29 cellular contexts compared by ENCODE assay signal in genomic region chr7:37365405-37365804, GRCh38.
A peak's percentile ranks its signal among the peaks of the same experiment; 100 is the strongest.
DNase-seq lines count a peak whose midpoint lies in the region; ATAC-seq and TF ChIP-seq lines count a peak whose summit lies in the region.
"Had no signal": no experiment of that assay in that cellular context is flagged by ENCODE, and none has a peak within 500 bp of the region (broad histone marks: within the 10 kb centered on the region; RNA-seq: fewer than 3 reads in every experiment).

No MANE protein-coding gene starts in this region.

- H3K4me2 ChIP-seq in GM23338 = no peak overlapping the region
- H3K4me2 ChIP-seq: BLaER1 treated with 17β-estradiol and CSF1 and Interleukin-3, amounts not matched to agents 10 nM and 100 nM had no signal

- no peaks in the 10 kb centered on the region for H3K79me2 ChIP-seq in GM23338 (replicated peaks; ENCODE audit: insufficient read depth)
- H3K79me2 ChIP-seq: parathyroid adenoma had no signal

- no peaks in the 10 kb centered on the region for H3K9me2 ChIP-seq in GM23338 (ENCODE audit: insufficient read depth)

- ATAC-seq in activated CD4-positive, alpha-beta T cell treated with anti-CD3 and anti-CD28 coated beads for 36 hours = peak; percentile 48
- peak; percentile 67 for ATAC-seq in activated naive CD8-positive, alpha-beta T cell treated with anti-CD3 and anti-CD28 coated beads, Interleukin-2, amount 10 ng/mL, durations not matched to agents 7 days and 5 days (ENCODE audit: low read depth)
- ATAC-seq in GM23338 = no peak
- ATAC-seq: left lung, Panc1, SK-N-SH treated with all-trans-retinoic acid at 6 μM for 48 hours had no signal

- H3F3A ChIP-seq in GM23338 (replicated peaks; ENCODE audit: low read depth) = no peaks in the 10 kb centered on the region

- H3K4me1 Mint-ChIP-seq in activated CD4-positive, alpha-beta T cell treated with anti-CD3 and anti-CD28 coated beads for 36 hours = peaks cover 85% of the 10 kb centered on the region
- H3K4me1 Mint-ChIP-seq in activated naive CD4-positive, alpha-beta T cell treated with anti-CD3 and anti-CD28 coated beads, Interleukin-2, amount 50 U/mL, for 24 hours = peaks cover 89% of the 10 kb centered on the region
- H3K4me1 Mint-ChIP-seq in activated naive CD8-positive, alpha-beta T cell treated with anti-CD3 and anti-CD28 coated beads, Interleukin-2, amount 10 ng/mL, durations not matched to agents 7 days and 5 days = peaks cover 36% of the 10 kb centered on the region
- H3K4me1 Mint-ChIP-seq in stimulated activated naive CD8-positive, alpha-beta T cell treated with anti-CD3 and anti-CD28 coated beads, Interleukin-15, Interleukin-2, amounts not matched to agents 100 ng/mL and 50 ng/mL, for 24 hours (ENCODE audit: low read depth) = peaks cover 87% of the 10 kb centered on the region
- H3K4me1 Mint-ChIP-seq in GM23338 = peaks cover 16% of the 10 kb centered on the region

- no peak overlapping the region for H3K4me3 ChIP-seq in GM23338
- H3K4me3 ChIP-seq: adrenal gland; BLaER1 treated with 17β-estradiol and CSF1 and Interleukin-3, amounts not matched to agents 10 nM and 100 nM; left lung; skin epidermis; testis had no signal

- H2AFZ ChIP-seq in GM23338 = no peak overlapping the region
- H2AFZ ChIP-seq: parathyroid adenoma had no signal

- intact Hi-C loops in activated CD4-positive, alpha-beta T cell treated with anti-CD3 and anti-CD28 coated beads for 36 hours (cut with DNase I, micrococcal nuclease) = loop anchor here (1.0 to 2.0 kb wide), 3 partner anchors 12 to 73 kb away; no protein-coding TSS in a partner anchor

- peak overlapping the region; percentile 99 for H3K27ac Mint-ChIP-seq in activated CD4-positive, alpha-beta T cell treated with anti-CD3 and anti-CD28 coated beads for 36 hours
- H3K27ac Mint-ChIP-seq in activated naive CD4-positive, alpha-beta T cell treated with anti-CD3 and anti-CD28 coated beads, Interleukin-2, amount 50 U/mL, for 24 hours = peak overlapping the region; percentile 100
- peak overlapping the region; percentile 18 for H3K27ac Mint-ChIP-seq in activated naive CD8-positive, alpha-beta T cell treated with anti-CD3 and anti-CD28 coated beads, Interleukin-2, amount 10 ng/mL, durations not matched to agents 7 days and 5 days
- H3K27ac Mint-ChIP-seq in stimulated activated naive CD8-positive, alpha-beta T cell treated with anti-CD3 and anti-CD28 coated beads, Interleukin-15, Interleukin-2, amounts not matched to agents 100 ng/mL and 50 ng/mL, for 24 hours = peak overlapping the region; percentile 95
- H3K27ac Mint-ChIP-seq in GM23338 = no peak overlapping the region
- H3K27ac Mint-ChIP-seq: dendritic cell treated with granulocyte-macrophage colony-stimulating factor and Interleukin-4, amounts not matched to agents 40 ng/mL and 50 ng/mL, for 4 days; endodermal cell had no signal

- no peak for TF ChIP-seq CTCF in GM23338 (conservative IDR thresholded peaks at IDR 0.05; ENCODE audit: low read depth in 2 of 2)

- no peaks in the 10 kb centered on the region for H4K20me1 ChIP-seq in GM23338 (replicated peaks; ENCODE audit: insufficient read depth)

- no peak overlapping the region for H3K27ac ChIP-seq in GM23338 (ENCODE audit: low read depth)
- H3K27ac ChIP-seq: 22Rv1; adrenal gland; BLaER1 treated with 17β-estradiol and CSF1 and Interleukin-3, amounts not matched to agents 10 nM and 100 nM; left lung; parathyroid adenoma; skin epidermis; testis had no signal

- CTCF ChIA-PET in activated CD4-positive, alpha-beta T cell treated with anti-CD3 and anti-CD28 coated beads for 36 hours (lab: Charles Lee) = interaction anchor here (1.0 to 1.3 kb wide), 2 partner anchors 9 to 14 kb away, joined by 3 to 5 read pairs; no protein-coding TSS in a partner anchor

- H3K27me3 ChIP-seq in GM23338 (ENCODE audit: insufficient read depth) = no peaks in the 10 kb centered on the region
- H3K27me3 ChIP-seq: adrenal gland; BLaER1 treated with 17β-estradiol and CSF1 and Interleukin-3, amounts not matched to agents 10 nM and 100 nM; left lung; testis had no signal

- POLR2A ChIA-PET in activated CD4-positive, alpha-beta T cell treated with anti-CD3 and anti-CD28 coated beads for 36 hours (lab: Charles Lee) = interaction anchor here (1.0 to 1.3 kb wide), 2 partner anchors 10 to 12 kb away, joined by 4 to 8 read pairs; no protein-coding TSS in a partner anchor
- POLR2A ChIA-PET in activated naive CD8-positive, alpha-beta T cell treated with anti-CD3 and anti-CD28 coated beads, Interleukin-2, amount 10 ng/mL, durations not matched to agents 7 days and 5 days (lab: Charles Lee) = interaction anchor here (0.8 kb wide), 1 partner anchor 33 kb away, joined by 3 read pairs; no protein-coding TSS in a partner anchor

- no peak overlapping the region for H3K4me3 Mint-ChIP-seq in activated CD4-positive, alpha-beta T cell treated with anti-CD3 and anti-CD28 coated beads for 36 hours
- H3K4me3 Mint-ChIP-seq in activated naive CD4-positive, alpha-beta T cell treated with anti-CD3 and anti-CD28 coated beads, Interleukin-2, amount 50 U/mL, for 24 hours = peak overlapping the region; percentile 33
- peak overlapping the region; percentile 14 for H3K4me3 Mint-ChIP-seq in activated naive CD8-positive, alpha-beta T cell treated with anti-CD3 and anti-CD28 coated beads, Interleukin-2, amount 10 ng/mL, durations not matched to agents 7 days and 5 days
- H3K4me3 Mint-ChIP-seq in stimulated activated naive CD8-positive, alpha-beta T cell treated with anti-CD3 and anti-CD28 coated beads, Interleukin-15, Interleukin-2, amounts not matched to agents 100 ng/mL and 50 ng/mL, for 24 hours = peak overlapping the region; percentile 8
- H3K4me3 Mint-ChIP-seq in GM23338 = no peak overlapping the region
- H3K4me3 Mint-ChIP-seq: dendritic cell treated with granulocyte-macrophage colony-stimulating factor and Interleukin-4, amounts not matched to agents 40 ng/mL and 50 ng/mL, for 4 days; endodermal cell had no signal

- H3K27me3 Mint-ChIP-seq in activated CD4-positive, alpha-beta T cell treated with anti-CD3 and anti-CD28 coated beads for 36 hours = no peaks in the 10 kb centered on the region
- no peaks in the 10 kb centered on the region for H3K27me3 Mint-ChIP-seq in activated naive CD4-positive, alpha-beta T cell treated with anti-CD3 and anti-CD28 coated beads, Interleukin-2, amount 50 U/mL, for 24 hours
- no peaks in the 10 kb centered on the region for H3K27me3 Mint-ChIP-seq in activated naive CD8-positive, alpha-beta T cell treated with anti-CD3 and anti-CD28 coated beads, Interleukin-2, amount 10 ng/mL, durations not matched to agents 7 days and 5 days
- H3K27me3 Mint-ChIP-seq in stimulated activated naive CD8-positive, alpha-beta T cell treated with anti-CD3 and anti-CD28 coated beads, Interleukin-15, Interleukin-2, amounts not matched to agents 100 ng/mL and 50 ng/mL, for 24 hours = no peaks in the 10 kb centered on the region
- H3K27me3 Mint-ChIP-seq in GM23338 (ENCODE audit: insufficient read depth, low read depth, poor library complexity) = no peaks in the 10 kb centered on the region
- H3K27me3 Mint-ChIP-seq: dendritic cell treated with granulocyte-macrophage colony-stimulating factor and Interleukin-4, amounts not matched to agents 40 ng/mL and 50 ng/mL, for 4 days had no signal

- H3K4me1 ChIP-seq in GM23338 (ENCODE audit: insufficient read depth) = peaks cover 5% of the 10 kb centered on the region
- H3K4me1 ChIP-seq: adrenal gland; BLaER1 treated with 17β-estradiol and CSF1 and Interleukin-3, amounts not matched to agents 10 nM and 100 nM; testis had no signal

- peaks cover 15% of the 10 kb centered on the region for H3K36me3 Mint-ChIP-seq in activated CD4-positive, alpha-beta T cell treated with anti-CD3 and anti-CD28 coated beads for 36 hours (ENCODE audit: low read depth)
- peaks cover 19% of the 10 kb centered on the region for H3K36me3 Mint-ChIP-seq in activated naive CD4-positive, alpha-beta T cell treated with anti-CD3 and anti-CD28 coated beads, Interleukin-2, amount 50 U/mL, for 24 hours
- peaks cover 11% of the 10 kb centered on the region for H3K36me3 Mint-ChIP-seq in activated naive CD8-positive, alpha-beta T cell treated with anti-CD3 and anti-CD28 coated beads, Interleukin-2, amount 10 ng/mL, durations not matched to agents 7 days and 5 days
- peaks cover 10% of the 10 kb centered on the region for H3K36me3 Mint-ChIP-seq in stimulated activated naive CD8-positive, alpha-beta T cell treated with anti-CD3 and anti-CD28 coated beads, Interleukin-15, Interleukin-2, amounts not matched to agents 100 ng/mL and 50 ng/mL, for 24 hours (ENCODE audit: low read depth)
- no peaks in the 10 kb centered on the region for H3K36me3 Mint-ChIP-seq in GM23338 (ENCODE audit: low read depth)

- H3K9me3 Mint-ChIP-seq in activated CD4-positive, alpha-beta T cell treated with anti-CD3 and anti-CD28 coated beads for 36 hours (ENCODE audit: low read depth) = peaks cover 5% of the 10 kb centered on the region
- peaks cover 14% of the 10 kb centered on the region for H3K9me3 Mint-ChIP-seq in activated naive CD4-positive, alpha-beta T cell treated with anti-CD3 and anti-CD28 coated beads, Interleukin-2, amount 50 U/mL, for 24 hours
- H3K9me3 Mint-ChIP-seq in activated naive CD8-positive, alpha-beta T cell treated with anti-CD3 and anti-CD28 coated beads, Interleukin-2, amount 10 ng/mL, durations not matched to agents 7 days and 5 days = peaks cover 3% of the 10 kb centered on the region
- peaks cover 6% of the 10 kb centered on the region for H3K9me3 Mint-ChIP-seq in stimulated activated naive CD8-positive, alpha-beta T cell treated with anti-CD3 and anti-CD28 coated beads, Interleukin-15, Interleukin-2, amounts not matched to agents 100 ng/mL and 50 ng/mL, for 24 hours
- H3K9me3 Mint-ChIP-seq in GM23338 = no peaks in the 10 kb centered on the region
- H3K9me3 Mint-ChIP-seq: dendritic cell treated with granulocyte-macrophage colony-stimulating factor and Interleukin-4, amounts not matched to agents 40 ng/mL and 50 ng/mL, for 4 days; endodermal cell had no signal

- H3K36me3 ChIP-seq in GM23338 (ENCODE audit: insufficient read depth) = no peaks in the 10 kb centered on the region
- H3K36me3 ChIP-seq: adrenal gland; BLaER1 treated with 17β-estradiol and CSF1 and Interleukin-3, amounts not matched to agents 10 nM and 100 nM; left lung had no signal

- peak; percentile 16 for DNase-seq in activated CD4-positive, alpha-beta T cell treated with anti-CD3 and anti-CD28 coated beads for 36 hours
- DNase-seq in activated CD4-positive, alpha-beta T cell treated with anti-CD3 and anti-CD28 coated beads, Interleukin-2, amount 50 U/mL, for 4 hours = no peak
- no peak for DNase-seq in activated naive CD4-positive, alpha-beta T cell treated with anti-CD3 and anti-CD28 coated beads, Interleukin-2, amount 50 U/mL, for 16 hours
- no peak for DNase-seq in activated naive CD8-positive, alpha-beta T cell treated with anti-CD3 and anti-CD28 coated beads, Interleukin-2, amount 10 ng/mL, durations not matched to agents 7 days and 5 days
- DNase-seq in GM23338 (ENCODE audit: low spot score) (no peak), mesenteric fat pad (ENCODE audit: low spot score) (no peak)
- DNase-seq: adrenal gland, Calu3, DMS79 treated with DMSO at 0.1 percent for 48 hours, endodermal cell, GDM1, GOT3, left lung, mesenchymal stem cell, MV-4-11, NCI-H146, NCI-H446 treated with DMSO at 0.1 percent for 48 hours, NCI-H774, Right ventricle myocardium superior, testis had no signal

TF ChIP-seq in GM23338, 12 proteins besides CTCF, POLR2A, EP300 and RAD21 (continues in another document):
- TF ChIP-seq ZNF114 (CRISPR knock-in tag; IDR thresholded peaks at IDR 0.05) = no peak
- TF ChIP-seq EZH2 (IDR thresholded peaks at IDR 0.05; ENCODE audit: low read depth, unreplicated experiment) = no peak

Comparison
In these comparisons a context has a peak if more than half of its experiments do, and no peak if none do; other contexts are left out.
1. H3K4me3 Mint-ChIP-seq: peak in activated naive CD4-positive, alpha-beta T cell treated with anti-CD3 and anti-CD28 coated beads, Interleukin-2, amount 50 U/mL, for 24 hours (single experiment), activated naive CD8-positive, alpha-beta T cell treated with anti-CD3 and anti-CD28 coated beads, Interleukin-2, amount 10 ng/mL, durations not matched to agents 7 days and 5 days (single experiment) and stimulated activated naive CD8-positive, alpha-beta T cell treated with anti-CD3 and anti-CD28 coated beads, Interleukin-15, Interleukin-2, amounts not matched to agents 100 ng/mL and 50 ng/mL, for 24 hours (single experiment); none in activated CD4-positive, alpha-beta T cell treated with anti-CD3 and anti-CD28 coated beads for 36 hours (single experiment) and GM23338 (single experiment).